In the genomic region with DNA sequence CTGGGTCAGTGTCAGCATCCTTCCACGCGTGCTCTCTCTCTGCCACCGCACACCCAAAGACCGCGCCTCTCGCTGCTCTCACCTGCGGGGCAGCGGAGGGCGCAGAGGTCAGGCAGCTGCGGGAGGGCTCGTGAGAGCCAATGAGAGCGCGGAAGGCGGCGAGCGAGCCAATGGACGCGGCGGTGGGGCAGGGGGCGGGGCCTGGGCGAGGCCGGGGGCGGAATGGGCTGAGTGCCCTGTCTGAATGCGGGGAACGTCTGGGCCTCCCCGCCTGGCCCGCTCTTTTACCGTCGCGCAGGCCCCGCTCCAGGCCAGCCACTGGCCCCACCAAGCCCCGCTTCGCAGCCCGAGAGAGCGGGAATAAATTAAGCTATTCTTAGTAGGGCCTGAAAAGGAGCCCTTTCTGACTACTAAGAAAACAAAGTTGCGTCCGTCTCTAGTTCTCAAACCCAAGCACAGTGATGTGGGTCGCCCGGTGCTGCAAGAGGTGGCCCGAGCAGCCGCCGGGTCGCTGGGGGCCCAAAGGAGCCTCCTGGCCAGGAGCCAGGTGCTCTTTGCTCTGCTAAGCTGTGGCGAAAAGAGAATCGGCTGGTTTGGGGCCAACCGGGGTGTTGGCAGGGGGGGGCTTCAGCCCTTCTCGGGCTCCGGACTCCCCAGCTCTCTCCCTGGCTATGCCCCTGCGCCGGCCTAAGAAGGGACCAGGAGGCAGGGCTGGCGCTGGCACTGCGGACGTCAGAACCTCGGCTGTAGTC, we compare ENCODE assay signal across 31 cellular contexts.
A peak's percentile ranks its signal among the peaks of the same experiment; 100 is the strongest.
DNase-seq lines count a peak whose midpoint lies in the region; ATAC-seq, FAIRE-seq and TF ChIP-seq lines count a peak whose summit lies in the region.
"Had no signal": no experiment of that assay in that cellular context is flagged by ENCODE, and none has a peak within 500 bp of the region (broad histone marks: within the 10 kb centered on the region; RNA-seq: fewer than 3 reads in every experiment).

No MANE protein-coding gene starts in this region.

- intact Hi-C loops in left cardiac atrium (cut with DNase I) (loop anchor here in 1 of 2 donors (10.0 kb wide), 1 partner anchor 90 kb away; no protein-coding TSS in a partner anchor), lower lobe of right lung (cut with DNase I) (no loop called here)

- peak overlapping the region; percentile 26; the same call in 1 of the 2 replicates for H3K4me3 Mint-ChIP-seq in WTC11
- H3K4me3 Mint-ChIP-seq: activated CD8-positive, alpha-beta T cell treated with anti-CD3 and anti-CD28 coated beads, Interleukin-2, amount 10 ng/mL, durations not matched to agents 7 days and 5 days; activated naive CD4-positive, alpha-beta T cell treated with anti-CD3 and anti-CD28 coated beads, Interleukin-2, amount 50 U/mL, for 24 hours; CD4-positive, alpha-beta memory T cell; memory B cell; stimulated activated naive B cell treated with anti-CD40 and anti-IgM and Interleukin-4, amounts not matched to agents 10 μg/mL and 1 μg/mL and 100 μg/mL, for 72 hours had no signal

- CTCF ChIA-PET in WTC11 (lab: Charles Lee) = interaction anchor here (0.6 to 1.3 kb wide), 6 partner anchors 15 to 478 kb away, joined by 3 to 5 read pairs (median 4); no protein-coding TSS in a partner anchor

- H3K4me1 Mint-ChIP-seq in WTC11 = peaks cover 6% of the 10 kb centered on the region; the same call in 1 of the 2 replicates
- H3K4me1 Mint-ChIP-seq: activated naive CD4-positive, alpha-beta T cell treated with anti-CD3 and anti-CD28 coated beads, Interleukin-2, amount 50 U/mL, for 24 hours; CD4-positive, alpha-beta memory T cell; memory B cell; naive thymus-derived CD4-positive, alpha-beta T cell; stimulated activated naive B cell treated with anti-CD40 and anti-IgM and Interleukin-4, amounts not matched to agents 10 μg/mL and 1 μg/mL and 100 μg/mL, for 72 hours had no signal

- no peak overlapping the region for H3K27ac Mint-ChIP-seq in WTC11
- H3K27ac Mint-ChIP-seq: activated CD8-positive, alpha-beta T cell treated with anti-CD3 and anti-CD28 coated beads, Interleukin-2, amount 10 ng/mL, durations not matched to agents 7 days and 5 days; activated naive CD4-positive, alpha-beta T cell treated with anti-CD3 and anti-CD28 coated beads, Interleukin-2, amount 50 U/mL, for 24 hours; memory B cell; naive thymus-derived CD4-positive, alpha-beta T cell; stimulated activated naive B cell treated with anti-CD40 and anti-IgM and Interleukin-4, amounts not matched to agents 10 μg/mL and 1 μg/mL and 100 μg/mL, for 72 hours had no signal

- peaks cover 13% of the 10 kb centered on the region for H3K36me3 Mint-ChIP-seq in WTC11
- H3K36me3 Mint-ChIP-seq: activated naive CD4-positive, alpha-beta T cell treated with anti-CD3 and anti-CD28 coated beads, Interleukin-2, amount 50 U/mL, for 24 hours; CD4-positive, alpha-beta memory T cell had no signal

- no peaks in the 10 kb centered on the region for H3K36me3 ChIP-seq in lower lobe of right lung
- no peaks in the 10 kb centered on the region for H3K36me3 ChIP-seq in thoracic aorta
- H3K36me3 ChIP-seq: ascending aorta, esophagus squamous epithelium, pancreas, tibial nerve had no signal

- POLR2A ChIA-PET in WTC11 (lab: Charles Lee) = no interaction called here

- H3K9me3 ChIP-seq in lower lobe of right lung (peaks cover 11% of the 10 kb centered on the region), thoracic aorta (peaks cover 9% of the 10 kb centered on the region)

- H3K27me3 Mint-ChIP-seq in WTC11 (ENCODE audit: low read depth) = peaks cover 68% of the 10 kb centered on the region

- H3K27ac ChIP-seq in lower lobe of right lung (no peak overlapping the region), thoracic aorta (no peak overlapping the region)
- H3K27ac ChIP-seq: ascending aorta, esophagus squamous epithelium, pancreas, tibial nerve had no signal

- H3K4me3 ChIP-seq in lower lobe of right lung = no peak overlapping the region
- H3K4me3 ChIP-seq in thoracic aorta = peak overlapping the region; percentile 4
- H3K4me3 ChIP-seq: pancreas, tibial nerve had no signal

- H3K27me3 ChIP-seq in lower lobe of right lung (ENCODE audit: low read depth) (peaks cover 17% of the 10 kb centered on the region), thoracic aorta (replicated peaks; ENCODE audit: insufficient read depth) (peaks cover 4% of the 10 kb centered on the region)

- DNase-seq in WTC11 (ENCODE audit: low spot score) (peak; percentile 81), left cardiac atrium (peak; percentile 31), lower lobe of right lung (no peak), thoracic aorta (ENCODE audit: low spot score) (no peak), RPMI8226 (no peak), COLO668 (lab: John Stamatoyannopoulos, UW; ENCODE audit: unreplicated experiment) (no peak), D721Med (ENCODE audit: insufficient read length, low spot score) (no peak)
- DNase-seq: activated CD8-positive, alpha-beta T cell treated with anti-CD3 and anti-CD28 coated beads, Interleukin-2, amount 10 ng/mL, durations not matched to agents 7 days and 5 days; activated T-cell treated with anti-CD3 and anti-CD28 coated beads, Interleukin-2, amount 50 U/mL, for 48 hours; CD4-positive, alpha-beta memory T cell; cerebellar nuclear complex; DMS53; effector memory CD4-positive, alpha-beta T cell; esophagus squamous epithelium; islet precursor cell; naive thymus-derived CD4-positive, alpha-beta T cell; NCI-H1105; NCI-H2081 treated with DMSO at 0.1 percent for 48 hours; NCI-H446 treated with DMSO at 0.1 percent for 48 hours; NK-92 treated with Interleukin-12 subunit alpha and Interleukin-12 subunit beta, amount 100 ng/mL, for 24 hours; pancreas; SK-N-SH; stimulated activated CD4-positive, alpha-beta T cell treated with anti-CD3 and anti-CD28 coated beads, Interleukin-1b, Interleukin-23, amount 100 ng/mL, for 48 hours; stimulated activated naive B cell treated with anti-CD40 and anti-IgM and Interleukin-4, amounts not matched to agents 10 μg/mL and 1 μg/mL and 100 μg/mL, for 72 hours had no signal

- peaks cover 40% of the 10 kb centered on the region for H3K9me3 Mint-ChIP-seq in WTC11

- ATAC-seq in WTC11 = peak; percentile 97
- ATAC-seq in left cardiac atrium = peak; percentile 88 to 89
- peak; percentile 36 to 55 for ATAC-seq in lower lobe of right lung
- ATAC-seq in thoracic aorta (ENCODE audit: insufficient number of reproducible peaks, low FRiP score, low read depth) = no peak
- ATAC-seq in HG03097 (IDR thresholded peaks at IDR 0.05; ENCODE audit: low FRiP score, unreplicated experiment) = no peak
- ATAC-seq: activated CD4-positive, CD25-positive, alpha-beta regulatory T cell treated with anti-CD3 and anti-CD28 coated beads, Interleukin-2, amount 50 U/mL, for 24 hours; activated CD8-positive, alpha-beta T cell treated with anti-CD3 and anti-CD28 coated beads, Interleukin-2, amount 10 ng/mL, durations not matched to agents 7 days and 5 days; naive thymus-derived CD4-positive, alpha-beta T cell; Panc1; stimulated activated naive B cell treated with anti-CD40 and anti-IgM and Interleukin-4, amounts not matched to agents 10 μg/mL and 1 μg/mL and 100 μg/mL, for 72 hours had no signal

- FAIRE-seq in D721Med (lab: Jason Lieb, UNC) = no peak
- FAIRE-seq: pancreas had no signal

- no peaks in the 10 kb centered on the region for H3K4me1 ChIP-seq in lower lobe of right lung
- peaks cover 0 to 24% of the 10 kb centered on the region in 2 donors for H3K4me1 ChIP-seq in thoracic aorta (ENCODE audit: control insufficient read depth in 1 of 2, low read depth in 2 of 2)
- H3K4me1 ChIP-seq: pancreas had no signal

- TF ChIP-seq CTCF in WTC11 (IDR thresholded peaks at IDR 0.05) = no peak
- TF ChIP-seq CTCF in lower lobe of right lung (IDR thresholded peaks at IDR 0.05) = no peak
- no peak for TF ChIP-seq CTCF in thoracic aorta (IDR thresholded peaks at IDR 0.05)
- no peak for TF ChIP-seq CTCF in D721Med (IDR thresholded peaks at IDR 0.05; ENCODE audit: insufficient read depth, missing control alignments)

TF ChIP-seq in WTC11, 78 proteins besides CTCF, POLR2A, EP300 and RAD21 (continues in another document):
- TF ChIP-seq FOXP1 (CRISPR knock-in tag; IDR thresholded peaks at IDR 0.05; ENCODE audit: borderline replicate concordance) (no peak), ZNF138 (CRISPR knock-in tag; conservative IDR thresholded peaks at IDR 0.05) (no peak), ESRRA (CRISPR knock-in tag; IDR thresholded peaks at IDR 0.05; ENCODE audit: borderline replicate concordance) (no peak), CREM (CRISPR knock-in tag; IDR thresholded peaks at IDR 0.05) (no peak), ZNF416 (CRISPR knock-in tag; IDR thresholded peaks at IDR 0.05) (no peak), NFYB (CRISPR knock-in tag; conservative IDR thresholded peaks at IDR 0.05; ENCODE audit: low read depth) (peak; percentile 56), ATF1 (CRISPR knock-in tag; IDR thresholded peaks at IDR 0.05) (no peak), NFATC4 (CRISPR knock-in tag; IDR thresholded peaks at IDR 0.05) (no peak), ELF4 (CRISPR knock-in tag; IDR thresholded peaks at IDR 0.05; ENCODE audit: low read depth) (no peak), MXD4 (CRISPR knock-in tag; IDR thresholded peaks at IDR 0.05; ENCODE audit: borderline replicate concordance) (no peak)
- TF ChIP-seq, protein P1, sequence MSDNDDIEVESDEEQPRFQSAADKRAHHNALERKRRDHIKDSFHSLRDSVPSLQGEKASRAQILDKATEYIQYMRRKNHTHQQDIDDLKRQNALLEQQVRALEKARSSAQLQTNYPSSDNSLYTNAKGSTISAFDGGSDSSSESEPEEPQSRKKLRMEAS (CRISPR knock-in tag; IDR thresholded peaks at IDR 0.05) = 0 out of 2 replicates have a peak, but pooled peaks have one; percentile 30
- TF ChIP-seq, protein P2, sequence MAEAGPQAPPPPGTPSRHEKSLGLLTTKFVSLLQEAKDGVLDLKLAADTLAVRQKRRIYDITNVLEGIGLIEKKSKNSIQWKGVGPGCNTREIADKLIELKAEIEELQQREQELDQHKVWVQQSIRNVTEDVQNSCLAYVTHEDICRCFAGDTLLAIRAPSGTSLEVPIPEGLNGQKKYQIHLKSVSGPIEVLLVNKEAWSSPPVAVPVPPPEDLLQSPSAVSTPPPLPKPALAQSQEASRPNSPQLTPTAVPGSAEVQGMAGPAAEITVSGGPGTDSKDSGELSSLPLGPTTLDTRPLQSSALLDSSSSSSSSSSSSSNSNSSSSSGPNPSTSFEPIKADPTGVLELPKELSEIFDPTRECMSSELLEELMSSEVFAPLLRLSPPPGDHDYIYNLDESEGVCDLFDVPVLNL (CRISPR knock-in tag; IDR thresholded peaks at IDR 0.05; ENCODE audit: borderline replicate concordance, low read depth) = no peak
- TF ChIP-seq, protein P3, sequence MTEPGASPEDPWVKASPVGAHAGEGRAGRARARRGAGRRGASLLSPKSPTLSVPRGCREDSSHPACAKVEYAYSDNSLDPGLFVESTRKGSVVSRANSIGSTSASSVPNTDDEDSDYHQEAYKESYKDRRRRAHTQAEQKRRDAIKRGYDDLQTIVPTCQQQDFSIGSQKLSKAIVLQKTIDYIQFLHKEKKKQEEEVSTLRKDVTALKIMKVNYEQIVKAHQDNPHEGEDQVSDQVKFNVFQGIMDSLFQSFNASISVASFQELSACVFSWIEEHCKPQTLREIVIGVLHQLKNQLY (CRISPR knock-in tag; IDR thresholded peaks at IDR 0.05) = no peak

Comparison
In these comparisons a context has a peak if more than half of its experiments do, and no peak if none do; other contexts are left out.
1. ATAC-seq: peak in WTC11 (single experiment), left cardiac atrium (2 of 2) and lower lobe of right lung (2 of 2); none in thoracic aorta (single experiment) and HG03097 (single experiment).
2. DNase-seq: peak in WTC11 (single experiment) and left cardiac atrium (single experiment); none in lower lobe of right lung (single experiment), thoracic aorta (single experiment), RPMI8226 (single experiment), COLO668 (single experiment) and D721Med (single experiment).